8 cellular contexts compared by ENCODE assay signal in the genomic region with DNA sequence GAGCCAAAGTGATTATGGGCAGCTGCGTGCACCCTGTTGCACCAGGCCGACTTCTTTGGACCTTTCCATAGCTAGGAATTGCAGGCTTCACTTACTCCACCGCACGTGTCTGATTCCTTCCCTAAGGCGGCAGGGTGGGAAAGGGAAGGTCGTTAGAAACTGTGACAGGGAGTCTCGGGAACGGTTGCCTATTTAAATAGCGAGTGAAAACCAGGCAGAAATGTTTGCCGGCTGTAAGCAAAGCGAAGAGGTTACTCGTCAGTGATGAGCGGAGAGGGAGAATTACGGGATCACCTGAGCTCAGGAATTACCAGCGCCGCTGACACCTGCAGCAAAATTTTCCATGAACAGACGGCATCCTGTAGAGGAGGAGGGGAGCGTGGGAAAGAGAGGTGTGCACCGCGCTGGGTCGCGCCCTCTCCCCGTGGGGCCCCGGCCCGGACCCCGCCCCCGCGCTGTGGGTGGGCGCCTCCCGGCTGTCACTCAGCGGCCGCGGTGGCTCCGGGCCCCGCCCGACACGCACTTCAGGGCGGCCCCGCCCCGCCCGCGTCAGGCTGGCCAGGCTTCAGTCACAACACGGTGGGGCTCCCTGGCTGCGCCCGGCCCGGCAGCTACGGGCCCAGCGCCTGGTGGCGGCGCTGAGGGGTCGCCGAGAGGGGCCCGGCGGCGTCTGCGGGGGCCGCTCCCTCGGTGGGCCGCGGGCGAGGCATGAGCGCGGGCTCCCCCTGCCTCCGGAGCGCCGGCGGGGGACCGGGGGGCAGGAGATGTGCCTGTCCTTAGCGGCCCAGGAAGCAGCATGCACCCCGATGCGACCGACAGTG. TPM values are rescaled to one million over a fixed set of nuclear protein-coding genes. Genes with fewer than 3 reads are reported as not detected.
A peak's percentile ranks its signal among the peaks of the same experiment; 100 is the strongest.
DNase-seq lines count a peak whose midpoint lies in the region; ATAC-seq and TF ChIP-seq lines count a peak whose summit lies in the region.

A gene (plus strand): TSS at position 568 of the 821 bp plus-strand sequence. CDS start 229 bp downstream, at position 797.

- intact Hi-C loops in activated CD4-positive, alpha-beta T cell treated with anti-CD3 and anti-CD28 coated beads, Interleukin-2, amount 10 ng/mL, durations not matched to agents 24 days and 14 days (cut with micrococcal nuclease): loop anchor here (1.0 to 10.0 kb wide), 5 partner anchors 44 to 986 kb away; a partner anchor contains a TSS
- intact Hi-C loops in left colon (cut with DNase I, micrococcal nuclease): no loop called here

- H3K4me3 Mint-ChIP-seq in activated CD4-positive, alpha-beta T cell treated with anti-CD3 and anti-CD28 coated beads, Interleukin-2, amount 10 ng/mL, durations not matched to agents 24 days and 14 days: peak within 1 kb of the TSS; percentile 94

- TF ChIP-seq CTCF in coronary artery (IDR thresholded peaks at IDR 0.05): no peak

- H3K27ac ChIP-seq in coronary artery: peak within 1 kb of the TSS; percentile 76 to 96

- H3K27me3 Mint-ChIP-seq in activated CD4-positive, alpha-beta T cell treated with anti-CD3 and anti-CD28 coated beads, Interleukin-2, amount 10 ng/mL, durations not matched to agents 24 days and 14 days: peaks cover 3% of the 10 kb centered on the region

- peak; percentile 69 for ATAC-seq in HG02973 (IDR thresholded peaks at IDR 0.05; ENCODE audit: unreplicated experiment)
- peak; percentile 94 for ATAC-seq in left colon

- H3K27ac Mint-ChIP-seq in activated CD4-positive, alpha-beta T cell treated with anti-CD3 and anti-CD28 coated beads, Interleukin-2, amount 10 ng/mL, durations not matched to agents 24 days and 14 days: peak within 1 kb of the TSS; percentile 83

- peak; percentile 28 to 61 for DNase-seq in SHP77 (lab: John Stamatoyannopoulos, UW)
- no peak for DNase-seq in SHP77 treated with DMSO at 0.1 percent for 48 hours (lab: John Stamatoyannopoulos, UW)
- peak; percentile 86 for DNase-seq in NCI-H2227 (lab: John Stamatoyannopoulos, UW; ENCODE audit: unreplicated experiment)
- peak; percentile 97 for DNase-seq in activated CD4-positive, alpha-beta T cell treated with anti-CD3 and anti-CD28 coated beads, Interleukin-2, amount 10 ng/mL, durations not matched to agents 24 days and 14 days
- DNase-seq in coronary artery (ENCODE audit: low spot score): peak; percentile 90
- DNase-seq in left colon: peak; percentile 86 to 93
- DNase-seq in stimulated activated CD4-positive, alpha-beta T cell treated with anti-CD3 and anti-CD28 coated beads, Interleukin-2, amount 100 ng/mL, for 24 hours: peak; percentile 87 to 92

- H3K4me3 ChIP-seq in coronary artery: peak within 1 kb of the TSS; percentile 95

- H3K36me3 Mint-ChIP-seq in activated CD4-positive, alpha-beta T cell treated with anti-CD3 and anti-CD28 coated beads, Interleukin-2, amount 10 ng/mL, durations not matched to agents 24 days and 14 days (ENCODE audit: low read depth): peaks cover 16% of the 10 kb centered on the region

- H3K9me3 Mint-ChIP-seq in activated CD4-positive, alpha-beta T cell treated with anti-CD3 and anti-CD28 coated beads, Interleukin-2, amount 10 ng/mL, durations not matched to agents 24 days and 14 days: no peaks in the 10 kb centered on the region

- H3K4me1 Mint-ChIP-seq in activated CD4-positive, alpha-beta T cell treated with anti-CD3 and anti-CD28 coated beads, Interleukin-2, amount 10 ng/mL, durations not matched to agents 24 days and 14 days: peaks cover 48% of the 10 kb centered on the region

RNA-seq across cellular contexts. Expression of the gene that starts here (rescaled TPM):
- 27.0 and 27.3 TPM in 2 replicates for total RNA-seq in activated CD4-positive, alpha-beta T cell treated with anti-CD3 and anti-CD28 coated beads, Interleukin-2, amount 10 ng/mL, durations not matched to agents 24 days and 14 days
- 10 to 100 TPM; 10.6 to 24.2 TPM for total RNA-seq in left colon
